ENCODE assay signal across 10 cellular contexts in the genomic region with DNA sequence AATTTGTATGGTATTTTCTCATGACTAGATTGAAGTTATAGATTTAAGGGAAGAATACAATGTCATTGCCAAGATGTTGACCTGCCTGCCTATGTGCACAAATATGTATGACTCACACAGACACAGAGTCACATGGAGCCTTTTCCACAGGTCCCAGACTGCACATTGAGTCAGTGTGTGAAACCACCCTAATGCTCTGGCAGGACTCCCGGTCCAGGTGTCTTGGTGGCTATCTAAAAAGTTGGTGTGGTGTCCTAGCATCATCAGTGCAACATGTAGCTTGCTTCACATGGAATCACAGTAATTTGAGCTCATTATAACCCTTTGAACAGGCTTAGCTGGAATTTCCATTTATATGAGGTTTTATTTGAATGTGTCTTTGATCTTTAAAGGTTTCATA. TPM values are rescaled to one million over a fixed set of nuclear protein-coding genes. Genes with fewer than 3 reads are reported as not detected.
DNase-seq lines count a peak whose midpoint lies in the region; ATAC-seq and TF ChIP-seq lines count a peak whose summit lies in the region.
"Had no signal": no experiment of that assay in that cellular context is flagged by ENCODE, and none has a peak within 500 bp of the region (broad histone marks: within the 10 kb centered on the region; RNA-seq: fewer than 3 reads in every experiment).

No MANE protein-coding gene starts in this region.

- no peak overlapping the region for H3K4me3 ChIP-seq in RWPE2 (ENCODE audit: severe bottlenecking)
- no peak overlapping the region for H3K4me3 ChIP-seq in aorta (ENCODE audit: low read length in 2 of 2)
- no peak overlapping the region for H3K4me3 ChIP-seq in tibial artery
- H3K4me3 ChIP-seq: adrenal gland, K562 had no signal

- no peaks in the 10 kb centered on the region for H3K36me3 ChIP-seq in RWPE2 (ENCODE audit: low read depth)
- H3K36me3 ChIP-seq in aorta (ENCODE audit: control insufficient read depth in 1 of 2, insufficient read depth in 2 of 2, low read length in 1 of 2) = no peaks in the 10 kb centered on the region
- H3K36me3 ChIP-seq in tibial artery = no peaks in the 10 kb centered on the region
- H3K36me3 ChIP-seq: adrenal gland had no signal

- H3K27ac ChIP-seq in RWPE2 (ENCODE audit: poor library complexity, severe bottlenecking) (no peak overlapping the region), aorta (ENCODE audit: low read depth in 1 of 2, low read length in 2 of 2) (no peak overlapping the region), tibial artery (no peak overlapping the region)
- H3K27ac ChIP-seq: adrenal gland had no signal

- intact Hi-C loops in aorta (cut with DNase I) (no loop called here), tibial artery (cut with DNase I; ENCODE audit: low total_unique reads) (no loop called here)

- ATAC-seq in GM19328 (IDR thresholded peaks at IDR 0.05; ENCODE audit: unreplicated experiment) = peak; percentile 47
- ATAC-seq in HG02943 (IDR thresholded peaks at IDR 0.05; ENCODE audit: low read depth, unreplicated experiment) = peak; percentile 46
- peak; percentile 95 for ATAC-seq in RWPE2 (ENCODE audit: low read depth)
- no peak for ATAC-seq in omental fat pad (ENCODE audit: low FRiP score)
- no peak for ATAC-seq in aorta (ENCODE audit: low FRiP score)
- ATAC-seq: K562 had no signal

- H3K4me1 ChIP-seq in RWPE2 (ENCODE audit: insufficient read depth, poor library complexity, severe bottlenecking) (peaks cover 11% of the 10 kb centered on the region), aorta (ENCODE audit: control insufficient read depth in 1 of 2, insufficient read depth in 2 of 2, low read length in 2 of 2) (peaks cover 0 to 1% of the 10 kb centered on the region in 2 donors), tibial artery (no peaks in the 10 kb centered on the region)
- H3K4me1 ChIP-seq: adrenal gland had no signal

- 64 to 73% methylated on average over 1 of the region's 1 CpG for WGBS in aorta, 2 donors

- DNase-seq in RWPE2 (ENCODE audit: low spot score) (no peak), non-pigmented ciliary epithelial cell (ENCODE audit: low read depth) (peak; percentile 47), omental fat pad (ENCODE audit: low spot score) (no peak), aorta (no peak), tibial artery (no peak), D341Med (ENCODE audit: low spot score) (no peak)
- DNase-seq: adrenal gland had no signal

- peaks cover 2% of the 10 kb centered on the region for H3K27me3 ChIP-seq in RWPE2 (ENCODE audit: insufficient read depth, poor library complexity, severe bottlenecking)
- H3K27me3 ChIP-seq in aorta (ENCODE audit: control insufficient read depth in 1 of 2, insufficient read depth in 2 of 2, low read length in 1 of 2) = peaks cover 0 to 1% of the 10 kb centered on the region in 2 donors
- no peaks in the 10 kb centered on the region for H3K27me3 ChIP-seq in tibial artery
- H3K27me3 ChIP-seq: adrenal gland had no signal

- H3K9me3 ChIP-seq in RWPE2 (ENCODE audit: severe bottlenecking) (no peaks in the 10 kb centered on the region), aorta (ENCODE audit: control insufficient read depth, low read length) (peaks cover 1% of the 10 kb centered on the region), tibial artery (no peaks in the 10 kb centered on the region)
- H3K9me3 ChIP-seq: adrenal gland had no signal

- no peak for TF ChIP-seq CTCF in RWPE2 (IDR thresholded peaks at IDR 0.05; ENCODE audit: poor library complexity, severe bottlenecking)
- TF ChIP-seq CTCF in omental fat pad (IDR thresholded peaks at IDR 0.05) = no peak
- no peak for TF ChIP-seq CTCF in tibial artery (IDR thresholded peaks at IDR 0.05)

RNA-seq across cellular contexts. Expression of gene IFNA5, which starts 10.8 kb away (rescaled TPM):
- under 1 TPM in 1 of 4 donors, not detected in 3; 0.84 TPM for total RNA-seq in omental fat pad
- under 1 TPM; 0.39 to 0.84 TPM for total RNA-seq in aorta
- polyA plus RNA-seq in aorta = under 1 TPM in 1 of 2 donors, not detected in 1; 0.20 TPM
- total RNA-seq: adrenal gland, K562 had no signal
- polyA plus RNA-seq: adrenal gland, K562 had no signal

RNA-seq across cellular contexts. Expression of gene KLHL9, which starts 40.9 kb away (rescaled TPM):
- total RNA-seq in omental fat pad = 10 to 100 TPM; 17.7 to 30.7 (median 19.4) TPM
- total RNA-seq in aorta = 10 to 100 TPM; 23.3 to 24.1 TPM
- 1 to 10 TPM; 7.3 to 9.6 TPM for polyA plus RNA-seq in aorta
- polyA plus RNA-seq: K562 had no signal

RNA-seq across cellular contexts. Expression of gene IFNA14, which starts 54.5 kb away (rescaled TPM):
- total RNA-seq in omental fat pad (not detected), aorta (not detected)
- not detected for polyA plus RNA-seq in aorta
- total RNA-seq: adrenal gland, K562 had no signal
- polyA plus RNA-seq: adrenal gland, K562 had no signal

RNA-seq across cellular contexts. Expression of gene IFNA6, which starts 56.4 kb away (rescaled TPM):
- not detected for total RNA-seq in omental fat pad
- not detected for total RNA-seq in aorta
- polyA plus RNA-seq in aorta = not detected
- total RNA-seq: adrenal gland, K562 had no signal
- polyA plus RNA-seq: adrenal gland, K562 had no signal

Comparison
In these comparisons a context has a peak if more than half of its experiments do, and no peak if none do; other contexts are left out.
1. ATAC-seq: peak in GM19328 (single experiment), HG02943 (single experiment) and RWPE2 (single experiment); none in omental fat pad (single experiment) and aorta (single experiment).